16 cellular contexts compared by ENCODE assay signal in the genomic region with DNA sequence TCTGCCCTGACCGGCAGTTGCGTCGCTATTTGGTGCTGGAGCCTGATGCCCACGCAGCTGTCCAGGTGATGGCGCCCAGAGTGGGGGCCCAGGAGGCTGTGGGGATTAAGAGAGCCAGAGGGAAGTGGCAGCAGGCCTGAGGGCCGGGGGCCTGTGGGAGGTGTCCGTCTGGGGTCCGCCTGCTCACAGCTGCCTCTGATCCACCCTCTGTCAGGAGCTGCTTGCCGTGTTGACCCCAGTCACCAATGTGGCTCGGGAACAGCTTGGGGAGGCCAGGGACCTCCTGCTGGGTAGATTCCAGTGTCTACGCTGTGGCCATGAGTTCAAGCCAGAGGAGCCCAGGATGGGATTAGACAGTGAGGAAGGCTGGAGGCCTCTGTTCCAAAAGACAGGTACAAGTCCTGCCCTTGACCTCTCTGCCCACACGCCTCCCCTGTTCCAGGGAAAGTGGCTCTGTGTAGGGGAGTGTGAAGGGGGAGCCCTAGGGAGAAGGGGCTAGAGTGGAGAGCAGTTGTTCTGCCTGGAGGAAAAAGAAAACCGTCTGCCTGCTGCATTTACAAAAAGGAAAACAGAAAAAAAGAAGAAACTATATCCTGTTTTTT. TPM values are rescaled to one million over a fixed set of nuclear protein-coding genes. Genes with fewer than 3 reads are reported as not detected.
"Had no signal": no experiment of that assay in that cellular context is flagged by ENCODE, and none has a peak within 500 bp of the region (broad histone marks: within the 10 kb centered on the region; RNA-seq: fewer than 3 reads in every experiment).

No MANE protein-coding gene starts in this region.

- ATAC-seq: body of pancreas; pancreas; stimulated activated effector memory CD8-positive, alpha-beta T cell treated with anti-CD3 and anti-CD28 coated beads, Interleukin-12 subunit alpha, Interleukin-12 subunit beta, amount 100 ng/mL, for 72 hours had no signal

- H3K4me3 ChIP-seq: body of pancreas, pancreas, transverse colon had no signal

- H3K27me3 ChIP-seq: body of pancreas, pancreas, transverse colon had no signal

- FAIRE-seq: pancreas had no signal

- H3K9me3 ChIP-seq: body of pancreas, pancreas, transverse colon had no signal

- DNase-seq: activated CD4-positive, alpha-beta memory T cell treated with anti-CD3 and anti-CD28 coated beads, Interleukin-2, amount 10 ng/mL, durations not matched to agents 7 days and 5 days; activated gamma-delta T cell treated with Interleukin-2 at 50 U/mL for 16 hours; amygdala; body of pancreas; effector memory CD4-positive, alpha-beta T cell; hypothalamus; mesendoderm; nephron progenitor cell; pancreas; stimulated activated CD4-positive, alpha-beta T cell treated with anti-CD3 and anti-CD28 coated beads, Interleukin-12 subunit alpha, Interleukin-12 subunit beta, amount 100 ng/mL, for 4 hours; stimulated activated CD4-positive, alpha-beta T cell treated with anti-CD3 and anti-CD28 coated beads, Interleukin-2, amount 100 ng/mL, for 24 hours; transverse colon had no signal

- H3K27ac ChIP-seq: body of pancreas, epithelial cell of prostate, pancreas, transverse colon had no signal

- H3K4me1 ChIP-seq: body of pancreas, pancreas, transverse colon had no signal

RNA-seq across cellular contexts. Expression of a gene that starts 18.2 kb away (rescaled TPM):
- total RNA-seq: activated CD4-positive, alpha-beta memory T cell treated with anti-CD3 and anti-CD28 coated beads, Interleukin-2, amount 10 ng/mL, durations not matched to agents 7 days and 5 days; T-helper 1 cell treated with Interleukin-12 subunit alpha and Interleukin-12 subunit beta and Interleukin-4 antibody, amounts not matched to agents 30 ng/mL and 1 ng/mL, for 36 hours had no signal

RNA-seq across cellular contexts. Expression of a gene that starts 37.1 kb away (rescaled TPM):
- total RNA-seq: activated CD4-positive, alpha-beta memory T cell treated with anti-CD3 and anti-CD28 coated beads, Interleukin-2, amount 10 ng/mL, durations not matched to agents 7 days and 5 days; kidney epithelial cell; T-helper 1 cell treated with Interleukin-12 subunit alpha and Interleukin-12 subunit beta and Interleukin-4 antibody, amounts not matched to agents 30 ng/mL and 1 ng/mL, for 36 hours; transverse colon had no signal

RNA-seq across cellular contexts. Expression of a gene that starts 37.9 kb away (rescaled TPM):
- total RNA-seq: activated CD4-positive, alpha-beta memory T cell treated with anti-CD3 and anti-CD28 coated beads, Interleukin-2, amount 10 ng/mL, durations not matched to agents 7 days and 5 days had no signal
